In genomic region chr13:27308941-27309340, GRCh38 we compare ENCODE assay signal across 14 cellular contexts. TPM values are rescaled to one million over a fixed set of nuclear protein-coding genes. Genes with fewer than 3 reads are reported as not detected.
DNase-seq lines count a peak whose midpoint lies in the region; ATAC-seq and TF ChIP-seq lines count a peak whose summit lies in the region.
"Had no signal": no experiment of that assay in that cellular context is flagged by ENCODE, and none has a peak within 500 bp of the region (broad histone marks: within the 10 kb centered on the region; RNA-seq: fewer than 3 reads in every experiment).

No MANE protein-coding gene starts in this region.

- no peaks in the 10 kb centered on the region for H3K36me3 Mint-ChIP-seq in GM23338 (ENCODE audit: low read depth)
- H3K36me3 Mint-ChIP-seq in stimulated activated effector memory CD8-positive, alpha-beta T cell treated with anti-CD3 and anti-CD28 coated beads, Interleukin-12 subunit alpha, Interleukin-12 subunit beta, amount 100 ng/mL, for 72 hours: no peaks in the 10 kb centered on the region
- H3K36me3 Mint-ChIP-seq: CD8-positive, alpha-beta T cell had no signal

- H3K27me3 Mint-ChIP-seq in GM23338 (ENCODE audit: insufficient read depth, low read depth, poor library complexity): peaks cover 5% of the 10 kb centered on the region
- H3K27me3 Mint-ChIP-seq: IgD-negative memory B cell had no signal

- POLR2A ChIA-PET in HCT116 (lab: Charles Lee): no interaction called here

- H3K27ac ChIP-seq in GM23338 (ENCODE audit: low read depth) (no peak overlapping the region), HCT116 (ENCODE audit: low read depth, low read length) (no peak overlapping the region), epithelial cell of prostate (peak overlapping the region; percentile 8)
- H3K27ac ChIP-seq: BLaER1 treated with 17β-estradiol and CSF1 and Interleukin-3, amounts not matched to agents 10 nM and 100 nM had no signal

- H3K4me1 ChIP-seq in GM23338 (ENCODE audit: insufficient read depth): no peaks in the 10 kb centered on the region
- H3K4me1 ChIP-seq in HCT116 (ENCODE audit: control insufficient read depth in 1 of 2, insufficient read depth in 2 of 2, low read length in 2 of 2): peaks cover 20 to 39% of the 10 kb centered on the region in 2 experiments

- H3K79me2 ChIP-seq in GM23338 (replicated peaks; ENCODE audit: insufficient read depth): no peaks in the 10 kb centered on the region
- no peaks in the 10 kb centered on the region for H3K79me2 ChIP-seq in HCT116 (ENCODE audit: insufficient read depth, low read length)

- H3K36me3 ChIP-seq in GM23338 (ENCODE audit: insufficient read depth) (no peaks in the 10 kb centered on the region), HCT116 (ENCODE audit: control insufficient read depth in 1 of 2, insufficient read depth in 2 of 2, low read length in 2 of 2) (no peaks in the 10 kb centered on the region)
- H3K36me3 ChIP-seq: BLaER1 treated with 17β-estradiol and CSF1 and Interleukin-3, amounts not matched to agents 10 nM and 100 nM had no signal

- H4K20me1 ChIP-seq in GM23338 (replicated peaks; ENCODE audit: insufficient read depth): no peaks in the 10 kb centered on the region
- no peaks in the 10 kb centered on the region for H4K20me1 ChIP-seq in HCT116 (ENCODE audit: insufficient read depth)
- H4K20me1 ChIP-seq: BLaER1 treated with 17β-estradiol and CSF1 and Interleukin-3, amounts not matched to agents 10 nM and 100 nM had no signal

- peaks cover 6% of the 10 kb centered on the region; the same call in 2 of the 3 replicates for H3K4me1 Mint-ChIP-seq in GM23338
- H3K4me1 Mint-ChIP-seq in stimulated activated effector memory CD8-positive, alpha-beta T cell treated with anti-CD3 and anti-CD28 coated beads, Interleukin-12 subunit alpha, Interleukin-12 subunit beta, amount 100 ng/mL, for 72 hours: no peaks in the 10 kb centered on the region

- no TSS peak for BruUV-seq in HCT116 (replicated peaks; lab: Mats Ljungman, UMichigan)

- RAD21 ChIA-PET in HCT116 (lab: Charles Lee; ENCODE audit: low non-redundant PET in 1 of 2, low total read pairs in 2 of 2, uncharacterized antibody in 2 of 2, unreplicated experiment in 2 of 2): no interaction called here

- ATAC-seq in GM23338 (no peak), HCT116 (no peak)
- ATAC-seq in stimulated activated effector memory CD8-positive, alpha-beta T cell treated with anti-CD3 and anti-CD28 coated beads, Interleukin-12 subunit alpha, Interleukin-12 subunit beta, amount 100 ng/mL, for 72 hours: no peak
- ATAC-seq: CD8-positive, alpha-beta T cell; GM12878 had no signal

- H3K4me3 Mint-ChIP-seq in GM23338: no peak overlapping the region
- H3K4me3 Mint-ChIP-seq in stimulated activated effector memory CD8-positive, alpha-beta T cell treated with anti-CD3 and anti-CD28 coated beads, Interleukin-12 subunit alpha, Interleukin-12 subunit beta, amount 100 ng/mL, for 72 hours: no peak overlapping the region
- H3K4me3 Mint-ChIP-seq: B cell; CD8-positive, alpha-beta T cell; IgD-negative memory B cell had no signal

- TF ChIP-seq CTCF in GM23338 (conservative IDR thresholded peaks at IDR 0.05; ENCODE audit: low read depth in 2 of 2) (no peak), HCT116 (IDR thresholded peaks at IDR 0.05 in 2 of 3, conservative IDR thresholded peaks at IDR 0.05 in 1 of 3; ENCODE audit: borderline replicate concordance in 1 of 3, insufficient read depth in 1 of 3, low read depth in 2 of 3, low read length in 2 of 3) (no peak)

- H3K27me3 ChIP-seq in GM23338 (ENCODE audit: insufficient read depth) (no peaks in the 10 kb centered on the region), HCT116 (ENCODE audit: insufficient read depth, low read length) (no peaks in the 10 kb centered on the region)
- H3K27me3 ChIP-seq: BLaER1 treated with 17β-estradiol and CSF1 and Interleukin-3, amounts not matched to agents 10 nM and 100 nM had no signal

- CTCF ChIA-PET in HCT116 (lab: Charles Lee): interaction anchor here (1.3 kb wide), 1 partner anchor 39 kb away, joined by 3 read pairs; the partner anchor contains the start of gene RASL11A

- no peak for TF ChIP-seq RAD21 in HCT116 (IDR thresholded peaks at IDR 0.05; ENCODE audit: low read depth)

- H3K27ac Mint-ChIP-seq in GM23338: no peak overlapping the region
- H3K27ac Mint-ChIP-seq in stimulated activated effector memory CD8-positive, alpha-beta T cell treated with anti-CD3 and anti-CD28 coated beads, Interleukin-12 subunit alpha, Interleukin-12 subunit beta, amount 100 ng/mL, for 72 hours: peak overlapping the region; percentile 72
- H3K27ac Mint-ChIP-seq: B cell; CD8-positive, alpha-beta T cell; IgD-negative memory B cell had no signal

- H3K9me3 ChIP-seq in HCT116 (ENCODE audit: control insufficient read depth in 1 of 2, insufficient read depth in 1 of 2, low read depth in 1 of 2, low read length in 2 of 2): no peaks in the 10 kb centered on the region
- H3K9me3 ChIP-seq: BLaER1 treated with 17β-estradiol and CSF1 and Interleukin-3, amounts not matched to agents 10 nM and 100 nM had no signal

- no peak overlapping the region for H3K4me3 ChIP-seq in GM23338
- peak overlapping the region; percentile 2; a peak in 2 of 4 replicates for H3K4me3 ChIP-seq in HCT116 (replicated peaks in 1 of 2; ENCODE audit: low read depth in 1 of 2, low read length in 2 of 2)
- H3K4me3 ChIP-seq: BLaER1 treated with 17β-estradiol and CSF1 and Interleukin-3, amounts not matched to agents 10 nM and 100 nM; GM12878 had no signal

- H3K9me2 ChIP-seq in GM23338 (ENCODE audit: insufficient read depth): no peaks in the 10 kb centered on the region
- H3K9me2 ChIP-seq in HCT116 (ENCODE audit: insufficient read depth): no peaks in the 10 kb centered on the region

- H3K9ac ChIP-seq in HCT116 (ENCODE audit: low read length): no peak overlapping the region
- H3K9ac ChIP-seq: BLaER1 treated with 17β-estradiol and CSF1 and Interleukin-3, amounts not matched to agents 10 nM and 100 nM had no signal

- H3K4me2 ChIP-seq in GM23338: no peak overlapping the region
- H3K4me2 ChIP-seq in HCT116 (ENCODE audit: low read length): peak overlapping the region; percentile 48

- H3F3A ChIP-seq in GM23338 (replicated peaks; ENCODE audit: low read depth): no peaks in the 10 kb centered on the region

- 0 out of 2 replicates have a peak overlapping the region, but pooled peaks have one; percentile 28 for H2AFZ ChIP-seq in GM23338
- H2AFZ ChIP-seq in HCT116 (ENCODE audit: low read depth, low read length, poor library complexity, severe bottlenecking): peak overlapping the region; percentile 50

- no peaks in the 10 kb centered on the region; the same call in 2 of the 3 replicates for H3K9me3 Mint-ChIP-seq in GM23338
- H3K9me3 Mint-ChIP-seq in stimulated activated effector memory CD8-positive, alpha-beta T cell treated with anti-CD3 and anti-CD28 coated beads, Interleukin-12 subunit alpha, Interleukin-12 subunit beta, amount 100 ng/mL, for 72 hours: no peaks in the 10 kb centered on the region
- H3K9me3 Mint-ChIP-seq: CD8-positive, alpha-beta T cell; IgD-negative memory B cell had no signal

- DNase-seq in GM23338 (ENCODE audit: low spot score): no peak
- DNase-seq in HCT116 (ENCODE audit: low read depth, low spot score): no peak
- no peak for DNase-seq in epithelial cell of prostate (ENCODE audit: low read depth, low spot score)
- no peak for DNase-seq in stimulated activated effector memory CD8-positive, alpha-beta T cell treated with anti-CD3 and anti-CD28 coated beads, Interleukin-12 subunit alpha, Interleukin-12 subunit beta, amount 100 ng/mL, for 72 hours (ENCODE audit: low spot score in 2 of 2)
- no peak for DNase-seq in NCI-H2227 (lab: John Stamatoyannopoulos, UW; ENCODE audit: unreplicated experiment)
- no peak for DNase-seq in DMS153 treated with DMSO at 0.1 percent for 48 hours (lab: John Stamatoyannopoulos, UW; ENCODE audit: unreplicated experiment)
- DNase-seq: CD8-positive, alpha-beta T cell; DMS53; DND-41; EL had no signal

- TF ChIP-seq POLR2A in HCT116 (IDR thresholded peaks at IDR 0.05; ENCODE audit: borderline replicate concordance, extremely low read depth, insufficient read depth, insufficient read length): no peak

- intact Hi-C loops in HCT116 (cut with micrococcal nuclease): no loop called here

TF ChIP-seq in GM23338, 12 proteins besides CTCF, POLR2A, EP300 and RAD21 (continues in another document):
- TF ChIP-seq EZH2phosphoT487 (IDR thresholded peaks at IDR 0.05; ENCODE audit: unreplicated experiment) (no peak), ZNF114 (CRISPR knock-in tag; IDR thresholded peaks at IDR 0.05) (no peak), CREB1 (CRISPR knock-in tag; IDR thresholded peaks at IDR 0.05; ENCODE audit: low read depth) (no peak)

TF ChIP-seq in HCT116, 20 proteins besides CTCF, POLR2A, EP300 and RAD21:
- TF ChIP-seq CEBPB (IDR thresholded peaks at IDR 0.05; ENCODE audit: low read depth) (no peak), ZFX (IDR thresholded peaks at IDR 0.05) (0 out of 2 replicates have a peak, but pooled peaks have one; percentile 12), MAX (IDR thresholded peaks at IDR 0.05) (no peak), JUND (IDR thresholded peaks at IDR 0.05) (no peak)

RNA-seq across cellular contexts. Expression of gene RASL11A, which starts 38.3 kb away (rescaled TPM):
- 3.3 and 3.8 TPM in 2 replicates for total RNA-seq in GM23338 (2014; rRNA removed; shearing (Covaris generic))
- 1.9 TPM in 2 replicates for polyA plus RNA-seq in GM23338 (2016; fragmentation: Nextera tagmentation; extraction: Ambion mirVana)
- total RNA-seq in HCT116 (2021; ENCODE audit: unreplicated experiment): 5.0 TPM
- 4.2 and 5.3 TPM in 2 replicates for polyA plus RNA-seq in HCT116 (2012)

RNA-seq across cellular contexts. Expression of gene RPL21, which starts 57.6 kb away (rescaled TPM):
- total RNA-seq in GM23338 (2014; rRNA removed; shearing (Covaris generic)): 1,037 and 1,529 TPM in 2 replicates
- polyA plus RNA-seq in GM23338 (2016; fragmentation: Nextera tagmentation; extraction: Ambion mirVana): 1,343 and 1,538 TPM in 2 replicates
- 915 TPM for total RNA-seq in HCT116 (2021; ENCODE audit: unreplicated experiment)
- 810 and 999 TPM in 2 replicates for polyA plus RNA-seq in HCT116 (2012)
